15 cellular contexts compared by ENCODE assay signal in the genomic region with DNA sequence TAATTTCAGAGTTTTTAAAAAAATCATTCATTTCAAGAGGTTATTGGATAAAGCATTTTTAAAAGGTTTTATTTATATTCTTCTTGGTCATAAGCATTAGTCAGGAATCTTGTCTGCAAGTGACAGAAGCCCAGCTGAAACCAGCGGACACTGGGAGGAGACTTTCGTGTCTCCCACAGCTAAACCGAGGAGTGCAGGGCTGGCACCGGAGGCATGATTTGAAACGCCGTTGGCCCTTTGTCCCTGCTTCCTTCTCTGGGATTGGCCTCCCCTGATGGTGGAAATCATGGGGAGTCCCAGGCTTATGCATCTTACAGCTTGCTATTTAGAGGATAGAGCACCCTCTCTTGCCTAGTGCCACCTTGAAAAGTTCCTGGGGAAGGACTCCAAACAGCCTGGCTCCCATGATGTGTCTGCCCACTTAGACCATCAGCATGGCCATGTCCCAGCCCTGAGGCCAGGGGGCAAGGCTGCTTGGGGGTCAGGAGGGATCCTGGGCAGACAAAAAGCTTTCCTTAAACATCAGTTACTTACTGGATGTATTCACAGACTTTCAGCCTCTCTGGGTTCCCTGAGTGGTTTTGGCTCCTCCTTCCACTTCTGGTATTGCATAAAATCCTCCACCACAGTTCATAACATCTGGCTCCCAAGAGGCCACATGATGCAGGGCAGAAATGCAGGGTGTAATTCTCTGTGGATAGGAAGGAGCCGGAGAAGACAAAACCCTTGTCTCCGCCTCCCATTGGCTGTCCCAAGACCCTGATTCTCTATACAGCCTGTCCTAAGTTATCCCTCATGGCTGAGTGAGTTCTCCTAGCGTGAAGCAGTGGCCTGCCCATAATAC. TPM values are rescaled to one million over a fixed set of nuclear protein-coding genes. Genes with fewer than 3 reads are reported as not detected.
DNase-seq lines count a peak whose midpoint lies in the region; ATAC-seq and TF ChIP-seq lines count a peak whose summit lies in the region.
"Had no signal": no experiment of that assay in that cellular context is flagged by ENCODE, and none has a peak within 500 bp of the region (broad histone marks: within the 10 kb centered on the region; RNA-seq: fewer than 3 reads in every experiment).

No MANE protein-coding gene starts in this region.

- H3K4me3 ChIP-seq in IMR-90 (ENCODE audit: insufficient read depth, low read depth, low read length) (no peak overlapping the region), esophagus muscularis mucosa (no peak overlapping the region)
- H3K4me3 ChIP-seq: SJCRH30 had no signal

- no peak overlapping the region for H3K56ac ChIP-seq in IMR-90 (ENCODE audit: extremely low read depth, insufficient read depth, low read length)

- no peak overlapping the region for H3K4ac ChIP-seq in IMR-90 (ENCODE audit: low read depth, low read length)

- no peak overlapping the region for H2BK15ac ChIP-seq in IMR-90 (ENCODE audit: low read depth, low read length)

- H2BK120ac ChIP-seq in IMR-90 (ENCODE audit: low read depth, low read length): no peak overlapping the region

- H4K8ac ChIP-seq in IMR-90 (ENCODE audit: low read depth in 2 of 2, low read length in 2 of 2): no peak overlapping the region

- no peak overlapping the region for H4K5ac ChIP-seq in IMR-90 (ENCODE audit: low read depth, low read length)

- no peak overlapping the region for H4K91ac ChIP-seq in IMR-90 (ENCODE audit: insufficient read depth, low read depth, low read length)

- in situ Hi-C loops in IMR-90 (cut with MboI; ENCODE audit: low sequenced_read_pairs): no loop called here

- H3K4me1 ChIP-seq in IMR-90 (ENCODE audit: control insufficient read depth, insufficient read depth, low read length): no peaks in the 10 kb centered on the region
- H3K4me1 ChIP-seq in esophagus muscularis mucosa: no peaks in the 10 kb centered on the region
- H3K4me1 ChIP-seq: SJCRH30 had no signal

- TF ChIP-seq EP300 in esophagus muscularis mucosa (IDR thresholded peaks at IDR 0.05): no peak

- no peaks in the 10 kb centered on the region for H3K36me3 ChIP-seq in IMR-90 (ENCODE audit: control insufficient read depth, insufficient read depth, low read length)
- no peaks in the 10 kb centered on the region for H3K36me3 ChIP-seq in esophagus muscularis mucosa
- H3K36me3 ChIP-seq: SJCRH30 had no signal

- BruUV-seq in IMR-90 (replicated peaks; lab: Mats Ljungman, UMichigan): no TSS peak

- H3K9me3 ChIP-seq in IMR-90 (ENCODE audit: control insufficient read depth, insufficient read depth, low read length): no peaks in the 10 kb centered on the region
- H3K9me3 ChIP-seq in esophagus muscularis mucosa: peaks cover 0 to 14% (median 6%) of the 10 kb centered on the region in 4 donors
- H3K9me3 ChIP-seq: SJCRH30 had no signal

- dilution Hi-C loops in IMR-90 (cut with HindIII; ENCODE audit: low sequenced_read_pairs, unreplicated experiment): no loop called here

- no peaks in the 10 kb centered on the region for H3K79me1 ChIP-seq in IMR-90 (ENCODE audit: low read depth in 1 of 2, low read length in 2 of 2)

- H3K27me3 ChIP-seq in IMR-90 (ENCODE audit: control insufficient read depth, insufficient read depth, low read length) (no peaks in the 10 kb centered on the region), esophagus muscularis mucosa (peaks cover 0 to 5% (median 0%) of the 10 kb centered on the region in 4 donors)
- H3K27me3 ChIP-seq: SJCRH30 had no signal

- no peak overlapping the region for H2AK9ac ChIP-seq in IMR-90 (replicated peaks; ENCODE audit: low read depth, low read length, poor library complexity)

- CTCF ChIA-PET in IMR-90 (lab: Yijun Ruan, JAX): no interaction called here

- H3K27ac ChIP-seq in IMR-90 (ENCODE audit: insufficient read depth, low read length): no peak overlapping the region
- no peak overlapping the region for H3K27ac ChIP-seq in esophagus muscularis mucosa (replicated peaks in 1 of 4)
- H3K27ac ChIP-seq: SJCRH30 had no signal

- POLR2A ChIA-PET in IMR-90 (lab: Charles Lee; ENCODE audit: unreplicated experiment): no interaction called here

- no peak for TF ChIP-seq RAD21 in IMR-90 (IDR thresholded peaks at IDR 0.05; ENCODE audit: low read length)

- H3K4me2 ChIP-seq in IMR-90 (ENCODE audit: low read depth, low read length): no peak overlapping the region

- no peak overlapping the region for H3K23ac ChIP-seq in IMR-90 (ENCODE audit: low read depth, low read length)

- intact Hi-C loops in IMR-90 (cut with micrococcal nuclease): no loop called here
- intact Hi-C loops in esophagus muscularis mucosa (cut with DNase I): no loop called here
- intact Hi-C loops in sciatic nerve (cut with DNase I): no loop called here

- TF ChIP-seq CTCF in IMR-90 (conservative IDR thresholded peaks at IDR 0.05; ENCODE audit: low read depth, low read length) (no peak), esophagus muscularis mucosa (IDR thresholded peaks at IDR 0.05) (no peak)

- H3K9ac ChIP-seq in IMR-90 (ENCODE audit: low read depth, low read length): no peak overlapping the region

- 43% methylated on average over 4 of the region's 9 CpGs; no CpG with 5 or more reads in 1 of the 2 experiments for WGBS in IMR-90 (ENCODE audit: extremely low coverage in 2 of 2, insufficient read length in 1 of 2), 2 experiments
- WGBS in esophagus muscularis mucosa: 72% methylated on average over 9 of the region's 9 CpGs

- no peaks in the 10 kb centered on the region for H4K20me1 ChIP-seq in IMR-90 (ENCODE audit: insufficient read depth, low read length)

- H3K14ac ChIP-seq in IMR-90 (replicated peaks; ENCODE audit: low read depth, low read length): no peak overlapping the region

- DNase-seq in IMR-90 (no peak), NCI-H524 treated with DMSO at 0.1 percent for 48 hours (lab: John Stamatoyannopoulos, UW) (peak; percentile 46), esophagus muscularis mucosa (ENCODE audit: extremely low spot score) (peak; percentile 88), sciatic nerve (ENCODE audit: low spot score) (no peak), activated gamma-delta T cell (lab: John Stamatoyannopoulos, UW) (no peak)
- DNase-seq: activated CD4-positive, alpha-beta memory T cell treated with anti-CD3 and anti-CD28 coated beads, Interleukin-2, amount 10 ng/mL, durations not matched to agents 7 days and 5 days; activated effector memory CD4-positive, alpha-beta T cell treated with anti-CD3 and anti-CD28 coated beads, Interleukin-2, amount 50 U/mL, for 16 hours; CD4-positive, alpha-beta T cell; NCI-H1436 treated with DMSO at 0.1 percent for 48 hours; NK-92 treated with Interleukin-12 subunit alpha and Interleukin-12 subunit beta, amount 100 ng/mL, for 24 hours; SJCRH30 had no signal

- ATAC-seq in IMR-90 (ENCODE audit: low read depth) (no peak), sciatic nerve (peak; percentile 48), GM18867 (IDR thresholded peaks at IDR 0.05; ENCODE audit: unreplicated experiment) (no peak), HG03045 (IDR thresholded peaks at IDR 0.05; ENCODE audit: unreplicated experiment) (no peak)

- no peaks in the 10 kb centered on the region for H3K9me1 ChIP-seq in IMR-90 (ENCODE audit: insufficient read depth, low read length)

- TF ChIP-seq POLR2A in IMR-90 (IDR thresholded peaks at IDR 0.05; ENCODE audit: low read depth, low read length) (no peak), esophagus muscularis mucosa (IDR thresholded peaks at IDR 0.05; ENCODE audit: low read depth) (no peak)

- no peak overlapping the region for H3K18ac ChIP-seq in IMR-90 (ENCODE audit: low read depth, low read length)

- H2BK20ac ChIP-seq in IMR-90 (ENCODE audit: low read depth, low read length): no peak overlapping the region

- H2BK5ac ChIP-seq in IMR-90 (ENCODE audit: low read depth, low read length, poor library complexity, severe bottlenecking): no peak overlapping the region

- peak overlapping the region; percentile 25 for H2AFZ ChIP-seq in IMR-90 (replicated peaks; ENCODE audit: low read length, poor library complexity)

- H2AK5ac ChIP-seq in IMR-90 (ENCODE audit: low read depth, low read length): no peak overlapping the region

TF ChIP-seq in IMR-90, 13 proteins besides CTCF, POLR2A, EP300 and RAD21:
- TF ChIP-seq, protein P1, sequence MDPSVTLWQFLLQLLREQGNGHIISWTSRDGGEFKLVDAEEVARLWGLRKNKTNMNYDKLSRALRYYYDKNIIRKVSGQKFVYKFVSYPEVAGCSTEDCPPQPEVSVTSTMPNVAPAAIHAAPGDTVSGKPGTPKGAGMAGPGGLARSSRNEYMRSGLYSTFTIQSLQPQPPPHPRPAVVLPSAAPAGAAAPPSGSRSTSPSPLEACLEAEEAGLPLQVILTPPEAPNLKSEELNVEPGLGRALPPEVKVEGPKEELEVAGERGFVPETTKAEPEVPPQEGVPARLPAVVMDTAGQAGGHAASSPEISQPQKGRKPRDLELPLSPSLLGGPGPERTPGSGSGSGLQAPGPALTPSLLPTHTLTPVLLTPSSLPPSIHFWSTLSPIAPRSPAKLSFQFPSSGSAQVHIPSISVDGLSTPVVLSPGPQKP (IDR thresholded peaks at IDR 0.05; ENCODE audit: borderline replicate concordance, low read depth, low read length): no peak
- TF ChIP-seq RFX5 (IDR thresholded peaks at IDR 0.05; ENCODE audit: low read depth, low read length) (no peak), MAZ (IDR thresholded peaks at IDR 0.05; ENCODE audit: borderline replicate concordance, low read depth, low read length) (no peak)

RNA-seq across cellular contexts. Expression of a gene that starts 49.4 kb away (rescaled TPM):
- total RNA-seq in IMR-90 (2012; rRNA removed) (not detected in 2 replicates), esophagus muscularis mucosa (not detected), sciatic nerve (not detected)
- not detected in 2 replicates for polyA plus RNA-seq in IMR-90 (2012; rRNA removed)
- 0.01 TPM in 1 of 2 replicates, not detected in the other for polyA plus RNA-seq in IMR-90 (2012; cell fraction: cytosol; rRNA removed)
- not detected in 2 replicates for polyA plus RNA-seq in IMR-90 (2012; cell fraction: nucleus; rRNA removed; ENCODE audit: low replicate concordance)
- total RNA-seq: activated CD4-positive, alpha-beta memory T cell treated with anti-CD3 and anti-CD28 coated beads, Interleukin-2, amount 10 ng/mL, durations not matched to agents 7 days and 5 days; CD4-positive, alpha-beta T cell; epithelial cell of proximal tubule; posterior vena cava had no signal

Comparison
In these comparisons a context has a peak if more than half of its experiments do, and no peak if none do; other contexts are left out.
1. DNase-seq: peak in NCI-H524 treated with DMSO at 0.1 percent for 48 hours (single experiment) and esophagus muscularis mucosa (single experiment); none in IMR-90 (single experiment), sciatic nerve (single experiment) and activated gamma-delta T cell (single experiment).